In the genomic region with DNA sequence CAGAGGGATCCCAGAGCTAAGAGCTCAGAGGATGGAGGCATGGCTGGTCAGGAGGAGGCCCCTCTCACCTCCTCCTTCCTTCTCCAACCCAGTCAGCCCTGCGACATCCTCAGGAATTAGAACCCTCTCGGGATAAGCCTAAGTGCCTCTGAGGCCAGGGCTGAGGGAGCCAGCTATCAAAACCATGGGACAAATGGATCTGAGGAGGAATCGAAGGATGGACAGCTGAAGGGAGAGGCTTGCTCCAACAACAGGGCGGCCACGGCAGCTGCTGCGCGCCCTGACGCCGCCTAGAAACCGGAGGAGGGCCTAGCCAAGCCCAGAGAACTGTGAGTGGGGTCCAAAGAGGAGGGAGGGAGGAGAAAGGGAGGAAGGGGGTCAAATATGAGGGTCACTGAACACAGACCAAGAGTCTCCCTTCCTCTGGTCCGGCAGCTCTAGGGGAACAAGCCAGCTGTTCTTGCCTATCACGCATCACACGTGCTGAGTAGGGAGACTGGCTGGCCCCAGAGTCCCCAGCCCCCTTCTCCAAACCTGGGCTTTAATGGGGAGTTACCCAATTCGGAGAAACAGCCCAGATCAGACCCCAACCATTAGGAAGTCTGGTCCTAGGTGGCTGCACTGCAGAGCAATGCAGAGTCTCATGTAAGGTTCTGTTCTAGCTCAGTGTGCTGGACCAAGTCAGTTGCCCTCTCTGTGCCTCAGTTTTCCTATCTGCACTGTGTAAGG, we compare ENCODE assay signal across 20 cellular contexts. TPM values are rescaled to one million over a fixed set of nuclear protein-coding genes. Genes with fewer than 3 reads are reported as not detected.
DNase-seq lines count a peak whose midpoint lies in the region; ATAC-seq, FAIRE-seq and TF ChIP-seq lines count a peak whose summit lies in the region.
"Had no signal": no experiment of that assay in that cellular context is flagged by ENCODE, and none has a peak within 500 bp of the region (broad histone marks: within the 10 kb centered on the region; RNA-seq: fewer than 3 reads in every experiment).

No MANE protein-coding gene starts in this region.

- 18% methylated on average over 14 of the region's 14 CpGs for WGBS in SK-N-SH (ENCODE audit: low lambda C conversion rate)
- WGBS in H1 (ENCODE audit: extremely low coverage in 1 of 2, insufficient coverage in 1 of 2, insufficient read length in 1 of 2, insufficient replicate concordance in 2 of 2, low coverage in 1 of 2, low lambda C conversion rate in 2 of 2, missing lambda C conversion rate in 1 of 2), 2 experiments: 33% methylated on average over 13 of the region's 14 CpGs; no CpG with 5 or more reads in 1 of the 2 experiments
- WGBS in right lobe of liver (ENCODE audit: insufficient coverage, low coverage, low lambda C conversion rate, missing lambda C conversion rate): 6% methylated on average over 10 of the region's 14 CpGs

- H3K9ac ChIP-seq in SK-N-SH: no peak overlapping the region
- H3K9ac ChIP-seq in H1 (replicated peaks in 1 of 4; ENCODE audit: extremely low read depth in 1 of 4, low read depth in 3 of 4, low read length in 3 of 4): no peak overlapping the region
- H3K9ac ChIP-seq: BLaER1 treated with 17β-estradiol and CSF1 and Interleukin-3, amounts not matched to agents 10 nM and 100 nM had no signal

- H4K91ac ChIP-seq in H1 (replicated peaks; ENCODE audit: insufficient read length, low read length): no peak overlapping the region

- no peak overlapping the region; the same call in 1 of the 2 replicates for H4K8ac ChIP-seq in H1 (ENCODE audit: extremely low read depth, insufficient read depth, low read length)

- H2BK15ac ChIP-seq in H1 (ENCODE audit: low read length): no peak overlapping the region

- H4K20me1 ChIP-seq in SK-N-SH (ENCODE audit: insufficient read depth): no peaks in the 10 kb centered on the region
- H4K20me1 ChIP-seq in H1 (replicated peaks in 1 of 2; ENCODE audit: control insufficient read depth in 1 of 2, insufficient read depth in 2 of 2, low read length in 2 of 2): peaks cover 14 to 32% of the 10 kb centered on the region in 2 experiments

- no peaks in the 10 kb centered on the region for H3K23me2 ChIP-seq in H1 (ENCODE audit: low read depth, low read length)

- no peaks in the 10 kb centered on the region for H3K4me1 ChIP-seq in SK-N-SH (ENCODE audit: control insufficient read depth in 1 of 2, insufficient read depth in 2 of 2, low read depth in 1 of 2, low read length in 1 of 2)
- peaks cover 0 to 2% (median 0%) of the 10 kb centered on the region in 4 experiments; a peak in 3 of 7 replicates for H3K4me1 ChIP-seq in H1 (replicated peaks in 1 of 4; ENCODE audit: control insufficient read depth in 3 of 4, insufficient read depth in 4 of 4, low read length in 3 of 4)
- H3K4me1 ChIP-seq in vagina: peaks cover 5% of the 10 kb centered on the region
- H3K4me1 ChIP-seq in right lobe of liver: no peaks in the 10 kb centered on the region
- H3K4me1 ChIP-seq in CD8-positive, alpha-beta T cell (ENCODE audit: insufficient read depth, low read length): peaks cover 24% of the 10 kb centered on the region

- TF ChIP-seq EP300 in SK-N-SH (IDR thresholded peaks at IDR 0.05; ENCODE audit: borderline replicate concordance in 1 of 2, low read depth in 1 of 2, low read length in 1 of 2) (no peak), H1 (IDR thresholded peaks at IDR 0.05; ENCODE audit: borderline replicate concordance in 1 of 2, low read depth in 2 of 2, low read length in 2 of 2) (no peak)

- no peak overlapping the region for H3K4me3 Mint-ChIP-seq in CD8-positive, alpha-beta T cell

- no peak overlapping the region for H3K14ac ChIP-seq in H1 (ENCODE audit: insufficient read length)

- CTCF ChIA-PET in SK-N-SH (lab: Yijun Ruan, JAX) (interaction anchor here (0.8 to 2.9 kb wide), 10 partner anchors 10 to 787 kb away, joined by 3 to 38 read pairs (median 6); no protein-coding TSS in a partner anchor), H1 (lab: Charles Lee; ENCODE audit: partially characterized antibody) (interaction anchor here (0.8 to 10.1 kb wide), 11 partner anchors 9 to 145 kb away, joined by 3 to 145 read pairs (median 4); a partner anchor contains a TSS)
- CTCF ChIA-PET in CD8-positive, alpha-beta T cell (lab: Charles Lee): interaction anchor here (1.0 to 2.5 kb wide), 4 partner anchors 9 to 150 kb away, joined by 3 to 11 read pairs (median 4); no protein-coding TSS in a partner anchor

- POLR2A ChIA-PET in SK-N-SH (lab: Yijun Ruan, JAX) (no interaction called here), H1 (lab: Charles Lee; ENCODE audit: partially characterized antibody) (interaction anchor here (0.9 kb wide), 1 partner anchor 11 kb away, joined by 3 read pairs; no protein-coding TSS in a partner anchor)
- POLR2A ChIA-PET in CD8-positive, alpha-beta T cell (lab: Charles Lee): interaction anchor here (0.5 kb wide), 1 partner anchor 10 kb away, joined by 4 read pairs; no protein-coding TSS in a partner anchor

- TF ChIP-seq RAD21 in SK-N-SH (IDR thresholded peaks at IDR 0.05; ENCODE audit: low read length) (no peak), H1 (IDR thresholded peaks at IDR 0.05 in 1 of 2, conservative IDR thresholded peaks at IDR 0.05 in 1 of 2; ENCODE audit: low read depth in 2 of 2, low read length in 2 of 2) (no peak)

- H3K4ac ChIP-seq in H1 (replicated peaks; ENCODE audit: insufficient read length, low read depth, low read length): no peak overlapping the region

- no peaks in the 10 kb centered on the region for H3F3A ChIP-seq in SK-N-SH (replicated peaks; ENCODE audit: insufficient read depth)

- H2BK20ac ChIP-seq in H1 (ENCODE audit: low read length): no peak overlapping the region

- H3K9me3 ChIP-seq in SK-N-SH: no peaks in the 10 kb centered on the region
- H3K9me3 ChIP-seq in H1 (ENCODE audit: insufficient read depth in 2 of 2, low read depth in 1 of 2, low read length in 1 of 2): no peaks in the 10 kb centered on the region
- no peaks in the 10 kb centered on the region for H3K9me3 ChIP-seq in vagina
- H3K9me3 ChIP-seq in right lobe of liver: no peaks in the 10 kb centered on the region
- no peaks in the 10 kb centered on the region for H3K9me3 ChIP-seq in CD8-positive, alpha-beta T cell (ENCODE audit: low read length)

- no peak overlapping the region for H2BK5ac ChIP-seq in H1 (ENCODE audit: low read depth, low read length)

- H4K5ac ChIP-seq in H1 (ENCODE audit: insufficient read length, low read depth, low read length): no peak overlapping the region

- no peaks in the 10 kb centered on the region for H3K9me2 ChIP-seq in SK-N-SH

- H2BK120ac ChIP-seq in H1 (replicated peaks; ENCODE audit: low read depth, low read length): no peak overlapping the region

- H2AFZ ChIP-seq in SK-N-SH (ENCODE audit: low read depth) (no peak overlapping the region), H1 (ENCODE audit: low read length) (no peak overlapping the region)
- H2AFZ ChIP-seq: GM23338 had no signal

- no peak overlapping the region for H3K56ac ChIP-seq in H1 (replicated peaks; ENCODE audit: insufficient read length, low read depth, low read length)

- H3K27ac Mint-ChIP-seq in CD8-positive, alpha-beta T cell: no peak overlapping the region
- H3K27ac Mint-ChIP-seq: GM23338 had no signal

- peaks cover 18% of the 10 kb centered on the region for H3K4me1 Mint-ChIP-seq in CD8-positive, alpha-beta T cell (ENCODE audit: low read depth)

- H3K36me3 Mint-ChIP-seq in CD8-positive, alpha-beta T cell: no peaks in the 10 kb centered on the region

- TF ChIP-seq POLR2A in H1 (IDR thresholded peaks at IDR 0.05; ENCODE audit: control extremely low read depth in 1 of 2, low read depth in 2 of 2, low read length in 2 of 2) (no peak), vagina (IDR thresholded peaks at IDR 0.05) (no peak), right lobe of liver (IDR thresholded peaks at IDR 0.05) (no peak)

- peak; percentile 14; the same call in 2 of the 3 replicates for ATAC-seq in SK-N-SH treated with all-trans-retinoic acid at 6 μM for 48 hours
- ATAC-seq in right lobe of liver: no peak
- ATAC-seq in CD8-positive, alpha-beta T cell: no peak
- ATAC-seq: GM23338, K562, Right ventricle myocardium inferior had no signal

- H3K27me3 Mint-ChIP-seq in CD8-positive, alpha-beta T cell (ENCODE audit: low read depth): peaks cover 88% of the 10 kb centered on the region

- H3K27ac ChIP-seq in SK-N-SH (ENCODE audit: low read depth in 2 of 2, low read length in 1 of 2): no peak overlapping the region
- H3K27ac ChIP-seq in H1 (ENCODE audit: low read depth, low read length): no peak overlapping the region
- H3K27ac ChIP-seq in vagina: peak overlapping the region; percentile 68
- H3K27ac ChIP-seq in right lobe of liver: no peak overlapping the region
- no peak overlapping the region for H3K27ac ChIP-seq in CD8-positive, alpha-beta T cell (ENCODE audit: low read depth, low read length)
- H3K27ac ChIP-seq: BLaER1 treated with 17β-estradiol and CSF1 and Interleukin-3, amounts not matched to agents 10 nM and 100 nM had no signal

- H3K79me2 ChIP-seq in SK-N-SH (ENCODE audit: insufficient read depth): no peaks in the 10 kb centered on the region
- no peaks in the 10 kb centered on the region for H3K79me2 ChIP-seq in H1 (ENCODE audit: control insufficient read depth in 1 of 2, insufficient read depth in 2 of 2, low read length in 2 of 2)

- no peak overlapping the region for H3K4me3 ChIP-seq in SK-N-SH (ENCODE audit: low read depth in 2 of 2, low read length in 1 of 2)
- no peak overlapping the region for H3K4me3 ChIP-seq in H1 (ENCODE audit: extremely low read depth in 1 of 4, insufficient read depth in 2 of 4, low read depth in 3 of 4, low read length in 4 of 4)
- peak overlapping the region in 1 of 2 donors; percentile 28 for H3K4me3 ChIP-seq in vagina
- H3K4me3 ChIP-seq in right lobe of liver: no peak overlapping the region
- H3K4me3 ChIP-seq in CD8-positive, alpha-beta T cell (ENCODE audit: low read depth, low read length): no peak overlapping the region
- H3K4me3 ChIP-seq: BLaER1 treated with 17β-estradiol and CSF1 and Interleukin-3, amounts not matched to agents 10 nM and 100 nM; GM23338; K562 had no signal

- no peak overlapping the region for H3K23ac ChIP-seq in H1 (ENCODE audit: insufficient read length)

- no peak for FAIRE-seq in H1 (lab: Jason Lieb, UNC)
- FAIRE-seq: K562 had no signal

- no peak overlapping the region for H2BK12ac ChIP-seq in H1 (ENCODE audit: low read depth, low read length)

- no peaks in the 10 kb centered on the region for H3K79me1 ChIP-seq in H1 (ENCODE audit: low read depth, low read length)

- H3K9me3 Mint-ChIP-seq in CD8-positive, alpha-beta T cell: no peaks in the 10 kb centered on the region

- intact Hi-C loops in vagina (cut with DNase I): no loop called here
- intact Hi-C loops in right lobe of liver (cut with DNase I): loop anchor here in 1 of 2 donors (10.0 kb wide), 1 partner anchor 50 kb away; no protein-coding TSS in a partner anchor
- intact Hi-C loops in CD8-positive, alpha-beta T cell (cut with DNase I, micrococcal nuclease): no loop called here

- no peak for DNase-seq in SK-N-SH
- DNase-seq in H1 (ENCODE audit: low read depth in 1 of 2, low spot score in 2 of 2): no peak
- DNase-seq in myocyte (ENCODE audit: low read depth): peak; percentile 50
- DNase-seq in vagina (ENCODE audit: extremely low spot score in 2 of 2): no peak
- no peak for DNase-seq in right lobe of liver
- DNase-seq in kidney tubule cell (ENCODE audit: low spot score): no peak
- DNase-seq in CD8-positive, alpha-beta T cell: no peak
- DNase-seq: 8988T, COR-L47, DND-41, GF-D8, NCI-H1092 treated with DMSO at 0.1 percent for 48 hours, NCI-H1694 treated with DMSO at 0.1 percent for 48 hours, NCI-H345 had no signal

- H3K27me3 ChIP-seq in SK-N-SH (ENCODE audit: insufficient read depth) (peaks cover 97% of the 10 kb centered on the region), H1 (replicated peaks in 1 of 4; ENCODE audit: control insufficient read depth in 3 of 4, extremely low read depth in 1 of 4, insufficient read depth in 3 of 4, low read length in 3 of 4) (peaks cover 91 to 100% (median 100%) of the 10 kb centered on the region in 4 experiments), vagina (no peaks in the 10 kb centered on the region), right lobe of liver (peaks cover 21 to 62% of the 10 kb centered on the region in 2 donors)
- peaks cover 68% of the 10 kb centered on the region for H3K27me3 ChIP-seq in CD8-positive, alpha-beta T cell (ENCODE audit: insufficient read depth, low read length)

- H3K4me2 ChIP-seq in SK-N-SH (no peak overlapping the region), H1 (ENCODE audit: insufficient read depth in 1 of 2, low read depth in 2 of 2, low read length in 2 of 2) (no peak overlapping the region)
- H3K4me2 ChIP-seq: BLaER1 treated with 17β-estradiol and CSF1 and Interleukin-3, amounts not matched to agents 10 nM and 100 nM had no signal

- TF ChIP-seq CTCF in SK-N-SH (IDR thresholded peaks at IDR 0.05): no peak
- no peak for TF ChIP-seq CTCF in H1 (IDR thresholded peaks at IDR 0.05; ENCODE audit: control extremely low read depth in 1 of 3, insufficient read depth in 1 of 3, low read depth in 1 of 3, low read length in 3 of 3)
- no peak for TF ChIP-seq CTCF in vagina (IDR thresholded peaks at IDR 0.05)
- no peak for TF ChIP-seq CTCF in right lobe of liver (IDR thresholded peaks at IDR 0.05)
- no peak for TF ChIP-seq CTCF in CD8-positive, alpha-beta T cell (IDR thresholded peaks at IDR 0.05)

- H3K36me3 ChIP-seq in SK-N-SH (replicated peaks in 1 of 2; ENCODE audit: control insufficient read depth in 1 of 2, insufficient read depth in 2 of 2, low read length in 1 of 2) (no peaks in the 10 kb centered on the region), H1 (ENCODE audit: control insufficient read depth in 2 of 4, insufficient read depth in 4 of 4, low read length in 3 of 4) (peaks cover 0 to 5% (median 0%) of the 10 kb centered on the region in 4 experiments; a peak in 1 of 8 replicates), vagina (no peaks in the 10 kb centered on the region), right lobe of liver (no peaks in the 10 kb centered on the region)
- H3K36me3 ChIP-seq in CD8-positive, alpha-beta T cell (ENCODE audit: insufficient read depth, low read length): no peaks in the 10 kb centered on the region
- H3K36me3 ChIP-seq: BLaER1 treated with 17β-estradiol and CSF1 and Interleukin-3, amounts not matched to agents 10 nM and 100 nM had no signal

- peak overlapping the region; percentile 9; the same call in 1 of the 2 replicates for H2AK5ac ChIP-seq in H1 (ENCODE audit: low read depth, low read length)

- H3K18ac ChIP-seq in H1 (ENCODE audit: extremely low read depth, low read length): no peak overlapping the region

RNA-seq across cellular contexts. Expression of a gene that starts 5.9 kb away (rescaled TPM):
- polyA plus RNA-seq in SK-N-SH (2012; rRNA removed) (not detected in 2 replicates), H1 (2011; rRNA removed) (not detected in 2 replicates)
- polyA plus RNA-seq in SK-N-SH (2012; cell fraction: cytosol; rRNA removed): not detected in 2 replicates
- polyA plus RNA-seq in SK-N-SH (2012; cell fraction: nucleus; rRNA removed): 0.07 TPM in 1 of 2 replicates, not detected in the other
- not detected in 2 replicates for total RNA-seq in H1 (2021; fragmentation: NEBNext Ultra II Directional; extraction: Animal tissue kit (Norgen Biotek cat#: 25700))
- polyA plus RNA-seq in H1 (2011; cell fraction: cytosol; rRNA removed): not detected
- polyA plus RNA-seq in H1 (2011; cell fraction: nucleus; rRNA removed): not detected
- polyA plus RNA-seq in H1 (2012, experiment 1 of 2): not detected in 4 replicates
- not detected for polyA plus RNA-seq in H1 (2012, experiment 2 of 2)
- polyA plus RNA-seq in H1 (2013, experiment 1 of 2): not detected
- not detected for polyA plus RNA-seq in H1 (2013, experiment 2 of 2)
- not detected in 2 replicates for polyA minus RNA-seq in H1 (2011; rRNA and poly(A)+ RNA removed)
- not detected for polyA minus RNA-seq in H1 (2011; cell fraction: cytosol; rRNA and poly(A)+ RNA removed)
- polyA minus RNA-seq in H1 (2011; cell fraction: nucleus; rRNA and poly(A)+ RNA removed): not detected
- total RNA-seq in myocyte (1.3 and 1.5 TPM in 2 replicates), vagina (5.4 TPM), right lobe of liver (not detected)
- 0.93 TPM for polyA plus RNA-seq in myocyte (2012)
- not detected for total RNA-seq in CD8-positive, alpha-beta T cell
- total RNA-seq: GM23338, K562, Right ventricle myocardium inferior had no signal
- polyA plus RNA-seq: GM23338, K562 had no signal

RNA-seq across cellular contexts. Expression of a gene that starts 11.5 kb away (rescaled TPM):
- not detected in 2 replicates for polyA plus RNA-seq in SK-N-SH (2012; rRNA removed)
- polyA plus RNA-seq in SK-N-SH (2012; cell fraction: cytosol; rRNA removed): not detected in 2 replicates
- not detected in 2 replicates for polyA plus RNA-seq in SK-N-SH (2012; cell fraction: nucleus; rRNA removed)
- not detected in 2 replicates for total RNA-seq in H1 (2021; fragmentation: NEBNext Ultra II Directional; extraction: Animal tissue kit (Norgen Biotek cat#: 25700))
- not detected in 2 replicates for polyA plus RNA-seq in H1 (2011; rRNA removed)
- polyA plus RNA-seq in H1 (2011; cell fraction: cytosol; rRNA removed): not detected
- polyA plus RNA-seq in H1 (2011; cell fraction: nucleus; rRNA removed): not detected
- not detected in 4 replicates for polyA plus RNA-seq in H1 (2012, experiment 1 of 2)
- polyA plus RNA-seq in H1 (2012, experiment 2 of 2): not detected
- polyA plus RNA-seq in H1 (2013, experiment 1 of 2): not detected
- polyA plus RNA-seq in H1 (2013, experiment 2 of 2): not detected
- not detected in 2 replicates for polyA minus RNA-seq in H1 (2011; rRNA and poly(A)+ RNA removed)
- not detected for polyA minus RNA-seq in H1 (2011; cell fraction: cytosol; rRNA and poly(A)+ RNA removed)
- polyA minus RNA-seq in H1 (2011; cell fraction: nucleus; rRNA and poly(A)+ RNA removed): not detected
- not detected in 2 replicates for total RNA-seq in myocyte
- not detected for polyA plus RNA-seq in myocyte (2012)
- not detected for total RNA-seq in vagina
- total RNA-seq in right lobe of liver: not detected
- not detected for total RNA-seq in CD8-positive, alpha-beta T cell
- total RNA-seq: GM23338, K562, M059J, Right ventricle myocardium inferior had no signal
- polyA plus RNA-seq: GM23338, K562 had no signal

RNA-seq across cellular contexts. Expression of a gene that starts 12.2 kb away (rescaled TPM):
- polyA plus RNA-seq in SK-N-SH (2012; rRNA removed): not detected in 2 replicates
- polyA plus RNA-seq in SK-N-SH (2012; cell fraction: cytosol; rRNA removed): not detected in 2 replicates
- not detected in 2 replicates for polyA plus RNA-seq in SK-N-SH (2012; cell fraction: nucleus; rRNA removed)
- not detected in 2 replicates for total RNA-seq in H1 (2021; fragmentation: NEBNext Ultra II Directional; extraction: Animal tissue kit (Norgen Biotek cat#: 25700))
- not detected in 2 replicates for polyA plus RNA-seq in H1 (2011; rRNA removed)
- polyA plus RNA-seq in H1 (2011; cell fraction: cytosol; rRNA removed): not detected
- not detected for polyA plus RNA-seq in H1 (2011; cell fraction: nucleus; rRNA removed)
- polyA plus RNA-seq in H1 (2012, experiment 1 of 2): not detected in 4 replicates
- polyA plus RNA-seq in H1 (2012, experiment 2 of 2): not detected
- not detected for polyA plus RNA-seq in H1 (2013, experiment 1 of 2)
- polyA plus RNA-seq in H1 (2013, experiment 2 of 2): not detected
- not detected in 2 replicates for polyA minus RNA-seq in H1 (2011; rRNA and poly(A)+ RNA removed)
- polyA minus RNA-seq in H1 (2011; cell fraction: cytosol; rRNA and poly(A)+ RNA removed): not detected
- polyA minus RNA-seq in H1 (2011; cell fraction: nucleus; rRNA and poly(A)+ RNA removed): not detected
- not detected in 2 replicates for total RNA-seq in myocyte
- polyA plus RNA-seq in myocyte (2012): not detected
- total RNA-seq in vagina: 9.6 TPM
- not detected for total RNA-seq in right lobe of liver
- not detected for total RNA-seq in CD8-positive, alpha-beta T cell
- total RNA-seq: GM23338, K562, M059J, Right ventricle myocardium inferior had no signal
- polyA plus RNA-seq: GM23338, K562 had no signal
